Comparison of ENCODE assay signal across 27 cellular contexts in the genomic region with DNA sequence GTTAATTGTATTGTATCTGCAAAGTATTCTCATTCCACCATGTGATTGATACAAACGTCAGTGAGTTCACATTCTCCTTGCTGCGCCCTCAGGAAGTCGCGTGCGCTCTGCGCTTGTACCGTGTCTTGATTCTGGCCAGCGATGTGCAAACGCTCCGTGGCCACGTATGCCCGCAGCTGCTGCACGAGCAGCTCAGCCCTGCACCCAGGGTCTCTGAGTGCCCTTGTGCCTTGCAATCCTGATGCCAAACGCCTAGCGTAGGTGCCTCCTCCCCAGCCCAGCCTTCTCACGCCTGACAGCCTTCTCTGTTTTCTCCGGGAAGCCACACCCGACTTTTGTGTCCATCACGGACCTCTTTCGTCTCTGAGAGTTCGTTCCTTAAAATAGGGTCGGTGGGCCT. TPM values are rescaled to one million over a fixed set of nuclear protein-coding genes. Genes with fewer than 3 reads are reported as not detected.
"Had no signal": no experiment of that assay in that cellular context is flagged by ENCODE, and none has a peak within 500 bp of the region (broad histone marks: within the 10 kb centered on the region; RNA-seq: fewer than 3 reads in every experiment).

No MANE protein-coding gene starts in this region.

- H3K27ac ChIP-seq: cardiac muscle cell, SJCRH30, SK-N-MC, WERI-Rb-1 had no signal

- H3K4me3 ChIP-seq: ascending aorta, cardiac muscle cell, K562, SJCRH30, SK-N-MC had no signal

- ATAC-seq: activated CD8-positive, alpha-beta memory T cell treated with anti-CD3 and anti-CD28 coated beads, Interleukin-2, amount 10 ng/mL, durations not matched to agents 7 days and 5 days; K562 had no signal

- H3K9me3 ChIP-seq: ascending aorta, SJCRH30 had no signal

- H3K36me3 ChIP-seq: ascending aorta, cardiac muscle cell, SJCRH30, WERI-Rb-1 had no signal

- DNase-seq: activated CD4-positive, alpha-beta memory T cell treated with anti-CD3 and anti-CD28 coated beads, Interleukin-2, amount 10 ng/mL, durations not matched to agents 7 days and 5 days; activated CD4-positive, alpha-beta T cell treated with anti-CD3 and anti-CD28 coated beads for 1 hour; activated CD4-positive, alpha-beta T cell treated with anti-CD3 and anti-CD28 coated beads for 48 hours; activated CD4-positive, CD25-positive, alpha-beta regulatory T cell; activated CD8-positive, alpha-beta memory T cell treated with anti-CD3 and anti-CD28 coated beads for 24 hours; activated CD8-positive, alpha-beta memory T cell treated with anti-CD3 and anti-CD28 coated beads, Interleukin-2, amount 10 ng/mL, durations not matched to agents 7 days and 5 days; activated CD8-positive, alpha-beta memory T cell treated with anti-CD3 and anti-CD28 coated beads, Interleukin-2, amount 50 U/mL, for 48 hours; activated effector memory CD4-positive, alpha-beta T cell treated with Interleukin-2 at 50 U/mL for 16 hours; activated naive CD4-positive, alpha-beta T cell treated with anti-CD3 and anti-CD28 coated beads, Interleukin-2, amount 50 U/mL, for 16 hours; activated naive CD8-positive, alpha-beta T cell treated with anti-CD3 and anti-CD28 coated beads for 36 hours; activated T-cell treated with anti-CD3 and anti-CD28 coated beads, Interleukin-2, amount 50 U/mL, for 48 hours; NCI-H1105; NCI-H1417 treated with DMSO at 0.1 percent for 48 hours; NCI-H187 treated with DMSO at 0.1 percent for 48 hours; NCI-H2081; NCI-H226; NCI-H446 treated with DMSO at 0.1 percent for 48 hours; NCI-H524 treated with DMSO at 0.1 percent for 48 hours; OCI-M1; Right ventricle myocardium superior; SJCRH30; T1000; WERI-Rb-1 had no signal

- H3K4me1 ChIP-seq: SJCRH30 had no signal

- H3K27me3 ChIP-seq: ascending aorta had no signal

RNA-seq across cellular contexts. Expression of gene ZNF469, which starts 9.4 kb away (rescaled TPM):
- total RNA-seq: SJCRH30 had no signal
